Comparison of ENCODE assay signal across 17 cellular contexts in the genomic region with DNA sequence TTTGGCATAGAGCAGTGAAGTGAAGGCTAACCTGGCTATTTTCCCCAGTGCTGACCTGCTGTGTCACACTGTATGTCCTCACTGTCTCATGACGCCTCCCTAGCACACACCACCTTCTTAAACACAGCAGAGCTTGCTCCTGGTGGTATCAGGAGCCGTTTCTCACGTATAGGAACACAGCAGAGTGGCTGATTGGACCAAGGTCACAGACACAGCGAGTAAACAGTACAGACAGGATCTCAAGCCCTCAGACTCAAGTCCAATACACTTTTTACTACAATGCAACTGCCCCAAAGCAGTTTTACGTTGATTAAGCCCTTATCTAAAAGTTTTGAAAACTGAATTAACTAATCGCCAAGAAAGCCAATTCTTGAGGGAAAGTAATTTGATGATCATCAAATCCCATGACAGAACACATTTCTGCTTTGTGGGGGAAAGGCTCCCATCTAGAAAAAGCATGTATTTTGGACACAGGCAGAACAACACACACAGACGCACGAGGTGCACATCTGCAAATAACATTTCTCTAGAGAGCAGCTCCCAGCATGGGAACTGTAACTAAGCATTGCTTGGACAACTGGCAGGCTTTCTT. TPM values are rescaled to one million over a fixed set of nuclear protein-coding genes. Genes with fewer than 3 reads are reported as not detected.
DNase-seq lines count a peak whose midpoint lies in the region; ATAC-seq and TF ChIP-seq lines count a peak whose summit lies in the region.
"Had no signal": no experiment of that assay in that cellular context is flagged by ENCODE, and none has a peak within 500 bp of the region (broad histone marks: within the 10 kb centered on the region; RNA-seq: fewer than 3 reads in every experiment).

No MANE protein-coding gene starts in this region.

- H3K4me2 ChIP-seq in mesenchymal stem cell (ENCODE audit: low read length, poor library complexity, severe bottlenecking), result no peak overlapping the region

- no peak overlapping the region for H3K23ac ChIP-seq in mesenchymal stem cell (ENCODE audit: low read length in 2 of 2)

- peak overlapping the region in 1 of 2 experiments; percentile 1 for H3K18ac ChIP-seq in mesenchymal stem cell (ENCODE audit: low read depth in 1 of 2, low read length in 2 of 2)

- no peak overlapping the region for H2AK5ac ChIP-seq in mesenchymal stem cell (ENCODE audit: low read length, severe bottlenecking)

- H2BK12ac ChIP-seq in mesenchymal stem cell (ENCODE audit: low read length in 2 of 2), result no peak overlapping the region

- H3K27me3 ChIP-seq in mesenchymal stem cell (ENCODE audit: control insufficient read depth in 1 of 2, insufficient read depth in 1 of 2, low read length in 2 of 2) (no peaks in the 10 kb centered on the region), thoracic aorta (replicated peaks; ENCODE audit: insufficient read depth) (no peaks in the 10 kb centered on the region)
- H3K27me3 ChIP-seq in effector memory CD4-positive, alpha-beta T cell (replicated peaks; ENCODE audit: control insufficient read depth, insufficient read depth, low read length, poor library complexity, severe bottlenecking), result no peaks in the 10 kb centered on the region
- H3K27me3 ChIP-seq: colonic mucosa had no signal

- peaks cover 10% of the 10 kb centered on the region for H3K79me1 ChIP-seq in mesenchymal stem cell (replicated peaks; ENCODE audit: low read length, poor library complexity, severe bottlenecking)

- DNase-seq in DMS 273 (lab: John Stamatoyannopoulos, UW; ENCODE audit: unreplicated experiment), result peak; percentile 31
- no peak for DNase-seq in DMS 273 treated with DMSO at 0.1 percent for 48 hours (lab: John Stamatoyannopoulos, UW)
- peak; percentile 24 for DNase-seq in coronary artery (ENCODE audit: low spot score)
- DNase-seq in mesenchymal stem cell, result peak; percentile 36
- no peak for DNase-seq in thoracic aorta (ENCODE audit: low spot score)
- no peak for DNase-seq in erythroblast (lab: John Stamatoyannopoulos, UW)
- no peak for DNase-seq in stimulated activated CD4-positive, alpha-beta T cell treated with anti-CD3 and anti-CD28 coated beads, Interleukin-4, amount 100 ng/mL, for 24 hours
- no peak for DNase-seq in effector memory CD4-positive, alpha-beta T cell
- DNase-seq: activated naive CD4-positive, alpha-beta T cell treated with anti-CD3 and anti-CD28 coated beads, Interleukin-2, amount 10 ng/mL, durations not matched to agents 7 days and 5 days; colonic mucosa; foreskin fibroblast; islet precursor cell; NCI-H1092 treated with DMSO at 0.1 percent for 48 hours; NCI-H446 treated with DMSO at 0.1 percent for 48 hours; RPMI8226; trophoblast cell had no signal

- H3K9me3 ChIP-seq in mesenchymal stem cell (ENCODE audit: control insufficient read depth, low read length), result no peaks in the 10 kb centered on the region
- H3K9me3 ChIP-seq in thoracic aorta, result no peaks in the 10 kb centered on the region
- H3K9me3 ChIP-seq in effector memory CD4-positive, alpha-beta T cell (ENCODE audit: control insufficient read depth, low read length), result no peaks in the 10 kb centered on the region
- H3K9me3 ChIP-seq: colonic mucosa had no signal

- 79% methylated on average over 8 of the region's 8 CpGs for WGBS in mesenchymal stem cell

- no peak overlapping the region for H2BK120ac ChIP-seq in mesenchymal stem cell (ENCODE audit: low read depth, low read length)

- no peak overlapping the region for H4K8ac ChIP-seq in mesenchymal stem cell (ENCODE audit: low read length)

- no peak overlapping the region for H4K91ac ChIP-seq in mesenchymal stem cell (ENCODE audit: low read length)

- peak overlapping the region; percentile 41 for H3K4me3 ChIP-seq in coronary artery
- peak overlapping the region in 1 of 2 experiments; percentile 46 for H3K4me3 ChIP-seq in mesenchymal stem cell (ENCODE audit: insufficient read depth in 1 of 2, low read depth in 1 of 2, low read length in 2 of 2)
- H3K4me3 ChIP-seq in thoracic aorta, result peak overlapping the region; percentile 6
- no peak overlapping the region for H3K4me3 ChIP-seq in effector memory CD4-positive, alpha-beta T cell (ENCODE audit: insufficient read depth, low read depth, low read length, poor library complexity, severe bottlenecking)
- H3K4me3 ChIP-seq: colonic mucosa had no signal

- no peak overlapping the region for H2AFZ ChIP-seq in mesenchymal stem cell (ENCODE audit: low read depth, low read length)

- no peak overlapping the region for H3K14ac ChIP-seq in mesenchymal stem cell (ENCODE audit: low read length in 2 of 2)

- ATAC-seq in thoracic aorta (ENCODE audit: insufficient number of reproducible peaks, low FRiP score, low read depth), result no peak

- no peak overlapping the region for H2BK5ac ChIP-seq in mesenchymal stem cell (ENCODE audit: low read depth, low read length, poor library complexity, severe bottlenecking)

- H3K4me1 ChIP-seq in mesenchymal stem cell (ENCODE audit: control insufficient read depth, insufficient read depth, low read depth, low read length) (peaks cover 17% of the 10 kb centered on the region), thoracic aorta (ENCODE audit: control insufficient read depth in 1 of 2, low read depth in 2 of 2) (peaks cover 21 to 60% of the 10 kb centered on the region in 2 donors)
- no peaks in the 10 kb centered on the region for H3K4me1 ChIP-seq in effector memory CD4-positive, alpha-beta T cell (ENCODE audit: control insufficient read depth, insufficient read depth, low read length, poor library complexity, severe bottlenecking)

- peak overlapping the region; percentile 53 to 72 for H3K27ac ChIP-seq in coronary artery
- no peak overlapping the region for H3K27ac ChIP-seq in mesenchymal stem cell (ENCODE audit: low read length, poor library complexity, severe bottlenecking)
- peak overlapping the region; percentile 33 to 59 for H3K27ac ChIP-seq in thoracic aorta
- no peak overlapping the region for H3K27ac ChIP-seq in effector memory CD4-positive, alpha-beta T cell (ENCODE audit: insufficient read depth, low read length, poor library complexity, severe bottlenecking)
- H3K27ac ChIP-seq: 22Rv1, colonic mucosa had no signal

- no peak for TF ChIP-seq POLR2A in erythroblast (IDR thresholded peaks at IDR 0.05; ENCODE audit: low read length)

- TF ChIP-seq CTCF in coronary artery (IDR thresholded peaks at IDR 0.05) (no peak), thoracic aorta (IDR thresholded peaks at IDR 0.05) (no peak)

- peak overlapping the region; percentile 51 for H3K9ac ChIP-seq in mesenchymal stem cell (ENCODE audit: low read length)

- no peak overlapping the region for H3K4ac ChIP-seq in mesenchymal stem cell (ENCODE audit: low read depth in 1 of 2, low read length in 2 of 2)

- H3K36me3 ChIP-seq in mesenchymal stem cell (ENCODE audit: control insufficient read depth in 1 of 2, insufficient read depth in 2 of 2, low read depth in 1 of 2, low read length in 2 of 2) (no peaks in the 10 kb centered on the region), thoracic aorta (no peaks in the 10 kb centered on the region)
- H3K36me3 ChIP-seq in effector memory CD4-positive, alpha-beta T cell (ENCODE audit: control insufficient read depth, insufficient read depth, low read length), result no peaks in the 10 kb centered on the region
- H3K36me3 ChIP-seq: colonic mucosa had no signal

- H2BK15ac ChIP-seq in mesenchymal stem cell (ENCODE audit: low read depth, poor library complexity, severe bottlenecking), result no peak overlapping the region

RNA-seq across cellular contexts. Expression of gene ARHGAP17, which starts 15.2 kb away (rescaled TPM):
- polyA plus RNA-seq in mesenchymal stem cell (2013, experiment 1 of 2), result 59.1 TPM
- 55.8 TPM for polyA plus RNA-seq in mesenchymal stem cell (2013, experiment 2 of 2)
- 10 to 100 TPM; 39.0 to 83.2 TPM for total RNA-seq in thoracic aorta

Comparison
In these comparisons a context has a peak if more than half of its experiments do, and no peak if none do; other contexts are left out.
1. DNase-seq: peak in DMS 273 (single experiment), coronary artery (single experiment) and mesenchymal stem cell (single experiment); none in DMS 273 treated with DMSO at 0.1 percent for 48 hours (single experiment), thoracic aorta (single experiment), erythroblast (0 of 2), stimulated activated CD4-positive, alpha-beta T cell treated with anti-CD3 and anti-CD28 coated beads, Interleukin-4, amount 100 ng/mL, for 24 hours (single experiment) and effector memory CD4-positive, alpha-beta T cell (0 of 3).
2. H3K27ac ChIP-seq: peak in coronary artery (2 of 2) and thoracic aorta (2 of 2); none in mesenchymal stem cell (single experiment) and effector memory CD4-positive, alpha-beta T cell (single experiment).